In the genomic region with DNA sequence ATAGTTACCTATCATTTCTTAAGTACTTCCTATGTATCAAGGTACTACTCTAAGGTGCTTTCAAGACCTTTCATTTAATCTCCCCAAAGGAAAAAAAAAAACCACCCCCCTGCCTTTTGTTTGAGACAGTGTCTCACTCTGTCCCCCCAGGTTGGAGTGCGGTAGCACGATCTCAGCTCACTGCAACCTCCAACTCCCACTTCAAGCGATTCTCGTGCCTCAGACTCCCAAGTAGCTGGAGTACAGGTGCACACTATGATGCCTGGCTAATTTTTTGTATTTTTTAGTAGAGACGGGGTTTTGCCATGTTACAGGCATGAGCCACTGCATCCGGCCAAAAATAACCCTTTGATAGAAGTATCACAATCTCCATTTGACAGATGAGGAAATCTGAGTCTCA, we compare ENCODE assay signal across 1 cellular context.
TF ChIP-seq lines count a peak whose summit lies in the region.

No MANE protein-coding gene starts in this region.

TF ChIP-seq in GM23338, 12 proteins besides CTCF, POLR2A, EP300 and RAD21 (continued from another document):
- TF ChIP-seq ZNF462 (CRISPR knock-in tag; IDR thresholded peaks at IDR 0.05) (no peak), EZH2phosphoT487 (IDR thresholded peaks at IDR 0.05; ENCODE audit: unreplicated experiment) (no peak), REST (IDR thresholded peaks at IDR 0.05; ENCODE audit: unreplicated experiment) (no peak), STAT1 (IDR thresholded peaks at IDR 0.05; ENCODE audit: unreplicated experiment) (no peak), POLR2AphosphoS5 (IDR thresholded peaks at IDR 0.05; ENCODE audit: low read depth) (no peak), EZH2 (IDR thresholded peaks at IDR 0.05; ENCODE audit: low read depth, unreplicated experiment) (no peak), ZNF331 (CRISPR knock-in tag; IDR thresholded peaks at IDR 0.05; ENCODE audit: low read depth) (no peak)
